In the genomic region with DNA sequence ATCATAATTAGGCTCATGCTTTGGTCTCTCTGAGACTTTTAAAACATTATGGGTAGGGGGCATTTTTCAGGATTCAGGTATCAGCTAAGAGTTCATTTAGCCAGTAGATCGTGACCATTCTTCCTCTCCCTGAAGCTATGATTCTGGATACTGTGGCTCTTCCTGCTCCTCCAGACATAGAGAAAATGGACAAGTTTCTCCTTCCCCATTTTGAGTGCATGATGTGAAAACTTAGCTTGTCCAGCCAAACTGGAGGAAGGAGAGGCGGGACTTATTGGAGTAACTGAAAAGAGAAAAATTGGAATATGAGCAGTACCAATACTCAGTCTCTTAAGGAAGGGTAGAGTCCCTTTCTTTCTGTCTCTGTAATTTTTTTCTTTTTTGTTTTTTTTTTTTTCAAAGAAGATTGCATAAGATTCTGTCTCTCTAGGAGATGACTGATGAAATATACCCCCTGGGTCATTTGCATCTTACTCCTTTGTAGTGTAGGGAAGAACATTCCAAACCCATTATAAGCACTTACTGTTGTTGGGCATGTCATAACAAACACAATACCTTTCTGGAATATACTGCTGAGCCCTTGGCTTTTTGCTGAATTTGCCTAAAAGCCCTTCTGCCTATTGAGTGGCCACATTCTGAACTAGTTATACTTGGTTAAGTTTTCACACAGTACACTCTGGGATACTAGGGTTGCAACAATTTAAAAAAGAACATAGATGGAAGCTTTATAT, we compare ENCODE assay signal across 14 cellular contexts.
DNase-seq lines count a peak whose midpoint lies in the region; ATAC-seq, FAIRE-seq and TF ChIP-seq lines count a peak whose summit lies in the region.
"Had no signal": no experiment of that assay in that cellular context is flagged by ENCODE, and none has a peak within 500 bp of the region (broad histone marks: within the 10 kb centered on the region; RNA-seq: fewer than 3 reads in every experiment).

No MANE protein-coding gene starts in this region.

- peaks cover 23% of the 10 kb centered on the region for H3K4me1 Mint-ChIP-seq in astrocyte (ENCODE audit: low read depth, unreplicated experiment)
- H3K4me1 Mint-ChIP-seq: nephron progenitor cell had no signal

- H3K36me3 Mint-ChIP-seq in astrocyte (ENCODE audit: low read depth, unreplicated experiment), result peaks cover 12% of the 10 kb centered on the region

- peak overlapping the region; percentile 76 for H3K27ac Mint-ChIP-seq in astrocyte (ENCODE audit: unreplicated experiment)
- H3K27ac Mint-ChIP-seq: activated naive CD4-positive, alpha-beta T cell treated with anti-CD3 and anti-CD28 coated beads for 36 hours; nephron progenitor cell had no signal

- no peak overlapping the region for H2AFZ ChIP-seq in astrocyte (ENCODE audit: low read depth, low read length)

- DNase-seq in left cardiac atrium, result no peak
- DNase-seq in right atrium auricular region (ENCODE audit: low spot score), result no peak
- peak; percentile 86 for DNase-seq in astrocyte (ENCODE audit: low read depth)
- DNase-seq in left ventricle myocardium superior, result no peak
- DNase-seq in aorta, result no peak
- DNase-seq in head of caudate nucleus, result no peak
- DNase-seq: activated naive CD4-positive, alpha-beta T cell treated with anti-CD3 and anti-CD28 coated beads for 36 hours; GOT3; heart left ventricle; NCI-H446 treated with DMSO at 0.1 percent for 48 hours; nephron progenitor cell had no signal

- H3K27me3 ChIP-seq in right atrium auricular region (no peaks in the 10 kb centered on the region), astrocyte (ENCODE audit: insufficient read depth, low read length) (no peaks in the 10 kb centered on the region), aorta (ENCODE audit: control insufficient read depth in 1 of 2, insufficient read depth in 2 of 2, low read length in 1 of 2) (no peaks in the 10 kb centered on the region)
- H3K27me3 ChIP-seq: BLaER1 treated with 17β-estradiol and CSF1 and Interleukin-3, amounts not matched to agents 10 nM and 100 nM; heart left ventricle had no signal

- H3K4me3 ChIP-seq in right atrium auricular region (no peak overlapping the region), astrocyte (ENCODE audit: insufficient read depth, low read depth, low read length) (no peak overlapping the region), aorta (ENCODE audit: low read length in 2 of 2) (no peak overlapping the region)
- H3K4me3 ChIP-seq: BLaER1 treated with 17β-estradiol and CSF1 and Interleukin-3, amounts not matched to agents 10 nM and 100 nM; heart left ventricle had no signal

- WGBS in aorta, 2 donors, result 89 to 93% methylated on average over 2 of the region's 2 CpGs

- no peak overlapping the region for H3K4me3 Mint-ChIP-seq in astrocyte (ENCODE audit: unreplicated experiment)
- H3K4me3 Mint-ChIP-seq: activated naive CD4-positive, alpha-beta T cell treated with anti-CD3 and anti-CD28 coated beads for 36 hours; nephron progenitor cell had no signal

- peaks cover 69% of the 10 kb centered on the region for H3K79me2 ChIP-seq in astrocyte (ENCODE audit: insufficient read depth, low read length)

- intact Hi-C loops in left cardiac atrium (cut with DNase I), result no loop called here
- intact Hi-C loops in left ventricle myocardium superior (cut with micrococcal nuclease), result no loop called here
- intact Hi-C loops in aorta (cut with DNase I), result no loop called here
- intact Hi-C loops in head of caudate nucleus (cut with DNase I), result no loop called here

- no peaks in the 10 kb centered on the region for H3K36me3 ChIP-seq in right atrium auricular region
- H3K36me3 ChIP-seq in astrocyte (ENCODE audit: insufficient read depth, low read length), result peaks cover 3% of the 10 kb centered on the region
- peaks cover 0 to 2% of the 10 kb centered on the region in 2 donors for H3K36me3 ChIP-seq in aorta (ENCODE audit: control insufficient read depth in 1 of 2, insufficient read depth in 2 of 2, low read length in 1 of 2)
- H3K36me3 ChIP-seq: heart left ventricle had no signal

- TF ChIP-seq CTCF in right atrium auricular region (IDR thresholded peaks at IDR 0.05) (no peak), astrocyte (IDR thresholded peaks at IDR 0.05; ENCODE audit: insufficient read depth, low read depth, low read length) (no peak)

- H3K4me2 ChIP-seq in astrocyte (ENCODE audit: low read length), result no peak overlapping the region

- H3K27ac ChIP-seq in right atrium auricular region (peak overlapping the region in 1 of 2 donors; percentile 11), astrocyte (ENCODE audit: low read depth, low read length) (peak overlapping the region; percentile 28), aorta (ENCODE audit: low read depth in 1 of 2, low read length in 2 of 2) (no peak overlapping the region)

- H4K20me1 ChIP-seq in astrocyte (ENCODE audit: insufficient read depth, low read length), result peaks cover 51% of the 10 kb centered on the region
- H4K20me1 ChIP-seq: BLaER1 treated with 17β-estradiol and CSF1 and Interleukin-3, amounts not matched to agents 10 nM and 100 nM had no signal

- H3K9me3 Mint-ChIP-seq in astrocyte (ENCODE audit: unreplicated experiment), result no peaks in the 10 kb centered on the region
- H3K9me3 Mint-ChIP-seq: activated naive CD4-positive, alpha-beta T cell treated with anti-CD3 and anti-CD28 coated beads for 36 hours had no signal

- H3K9me3 ChIP-seq in right atrium auricular region (no peaks in the 10 kb centered on the region), astrocyte (ENCODE audit: insufficient read depth, low read depth, low read length) (no peaks in the 10 kb centered on the region), aorta (ENCODE audit: control insufficient read depth, low read length) (no peaks in the 10 kb centered on the region)

- ATAC-seq in left cardiac atrium (peak; percentile 27 to 86), left ventricle myocardium superior (peak; percentile 36), aorta (ENCODE audit: low FRiP score) (peak; percentile 41), GM21619 (IDR thresholded peaks at IDR 0.05; ENCODE audit: unreplicated experiment) (no peak), GM18519 (IDR thresholded peaks at IDR 0.05; ENCODE audit: low FRiP score, unreplicated experiment) (no peak)

- no peaks in the 10 kb centered on the region for H3K27me3 Mint-ChIP-seq in astrocyte (ENCODE audit: low read depth, unreplicated experiment)

- H3K4me1 ChIP-seq in right atrium auricular region (peaks cover 0 to 13% of the 10 kb centered on the region in 2 donors), astrocyte (ENCODE audit: insufficient read depth, low read length) (peaks cover 6% of the 10 kb centered on the region), aorta (ENCODE audit: control insufficient read depth in 1 of 2, insufficient read depth in 2 of 2, low read length in 2 of 2) (peaks cover 2 to 15% of the 10 kb centered on the region in 2 donors)

- peak; percentile 47 for FAIRE-seq in astrocyte (lab: Jason Lieb, UNC)

- H3K9ac ChIP-seq in astrocyte (ENCODE audit: low read length), result peak overlapping the region; percentile 9

Comparison
In these comparisons a context has a peak if more than half of its experiments do, and no peak if none do; other contexts are left out.
1. ATAC-seq: peak in left cardiac atrium (2 of 2), left ventricle myocardium superior (single experiment) and aorta (single experiment); none in GM21619 (single experiment) and GM18519 (single experiment).